In genomic region chr6:133540361-133540760, GRCh38 we compare ENCODE assay signal across 8 cellular contexts.
"Had no signal": no experiment of that assay in that cellular context is flagged by ENCODE, and none has a peak within 500 bp of the region (broad histone marks: within the 10 kb centered on the region; RNA-seq: fewer than 3 reads in every experiment).

No MANE protein-coding gene starts in this region.

- H3K4me3 ChIP-seq: GM23248, HAP-1 had no signal

- H3K4me3 Mint-ChIP-seq: IgD-negative memory B cell had no signal

- H3K27ac Mint-ChIP-seq: IgD-negative memory B cell had no signal

- FAIRE-seq: HTR-8/SVneo had no signal

- DNase-seq: GM23248, GOT3, H7, KBM-7 had no signal

- H3K9ac ChIP-seq: GM23248 had no signal

- H3K4me1 Mint-ChIP-seq: IgD-negative memory B cell had no signal

- H3K36me3 Mint-ChIP-seq: IgD-negative memory B cell had no signal

- ATAC-seq: HCT116 had no signal

- H2AFZ ChIP-seq: GM23248 had no signal

- H3K9me3 ChIP-seq: HAP-1 had no signal

- H3K36me3 ChIP-seq: HAP-1 had no signal

- H3K27ac ChIP-seq: GM23248 had no signal

- H3K9me3 Mint-ChIP-seq: IgD-negative memory B cell had no signal

- H3K4me1 ChIP-seq: HAP-1 had no signal
